Comparison of ENCODE assay signal across 11 cellular contexts in the genomic region with DNA sequence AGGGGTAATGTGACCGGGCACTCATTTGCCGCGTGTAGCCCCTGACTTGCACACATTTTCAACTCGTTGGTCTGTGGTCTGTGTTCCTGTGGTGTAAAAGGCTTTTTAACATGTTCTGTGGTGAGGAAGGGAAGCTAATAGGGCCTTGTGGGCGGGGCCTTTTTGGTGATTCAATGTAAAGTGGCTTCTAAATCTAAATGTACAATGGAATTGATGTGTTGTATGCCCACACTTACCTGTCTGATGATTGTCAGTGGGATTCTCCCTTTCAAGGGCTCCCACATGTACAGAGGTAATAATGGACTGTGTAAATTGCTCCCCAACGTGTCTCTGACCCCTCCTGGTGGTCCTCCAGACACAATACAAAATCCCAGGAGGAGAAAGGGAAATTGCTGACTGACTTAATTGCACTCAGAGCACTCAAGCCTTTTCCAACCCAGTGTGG. TPM values are rescaled to one million over a fixed set of nuclear protein-coding genes. Genes with fewer than 3 reads are reported as not detected.
DNase-seq lines count a peak whose midpoint lies in the region; ATAC-seq and TF ChIP-seq lines count a peak whose summit lies in the region.
"Had no signal": no experiment of that assay in that cellular context is flagged by ENCODE, and none has a peak within 500 bp of the region (broad histone marks: within the 10 kb centered on the region; RNA-seq: fewer than 3 reads in every experiment).

No MANE protein-coding gene starts in this region.

- no peak overlapping the region for H3K4me3 ChIP-seq in retinal pigment epithelial cell (ENCODE audit: low read length)
- H3K4me3 ChIP-seq in aorta (ENCODE audit: low read length in 2 of 2) = no peak overlapping the region
- H3K4me3 ChIP-seq: adrenal gland had no signal

- WGBS in aorta, 2 donors = 81 to 82% methylated on average over 6 of the region's 6 CpGs

- TF ChIP-seq CTCF in retinal pigment epithelial cell (conservative IDR thresholded peaks at IDR 0.05; ENCODE audit: low read depth, low read length) = peak; percentile 22

- ATAC-seq in GM21423 (IDR thresholded peaks at IDR 0.05; ENCODE audit: unreplicated experiment) (no peak), aorta (ENCODE audit: low FRiP score) (no peak)

- H3K27me3 ChIP-seq in aorta (ENCODE audit: control insufficient read depth in 1 of 2, insufficient read depth in 2 of 2, low read length in 1 of 2) = no peaks in the 10 kb centered on the region
- H3K27me3 ChIP-seq: adrenal gland had no signal

- DNase-seq in GF-D8 (lab: John Stamatoyannopoulos, UW) (peak; percentile 39), NCI-H2107 (lab: John Stamatoyannopoulos, UW) (peak; percentile 88), retinal pigment epithelial cell (ENCODE audit: low read depth) (no peak), COLO829 (ENCODE audit: low spot score) (no peak), NCI-H1048 (lab: John Stamatoyannopoulos, UW) (no peak), aorta (no peak)
- DNase-seq in activated naive CD4-positive, alpha-beta T cell treated with Interleukin-2 at 50 U/mL for 16 hours = peak; percentile 26
- DNase-seq: adrenal gland, foreskin melanocyte, naive B cell had no signal

- H3K4me1 ChIP-seq in aorta (ENCODE audit: control insufficient read depth in 1 of 2, insufficient read depth in 2 of 2, low read length in 2 of 2) = no peaks in the 10 kb centered on the region
- H3K4me1 ChIP-seq: adrenal gland had no signal

- peaks cover 2 to 4% of the 10 kb centered on the region in 2 donors for H3K36me3 ChIP-seq in aorta (ENCODE audit: control insufficient read depth in 1 of 2, insufficient read depth in 2 of 2, low read length in 1 of 2)

- no peaks in the 10 kb centered on the region for H3K9me3 ChIP-seq in aorta (ENCODE audit: control insufficient read depth, low read length)
- H3K9me3 ChIP-seq: adrenal gland had no signal

- intact Hi-C loops in aorta (cut with DNase I) = no loop called here

- no peak overlapping the region for H3K27ac ChIP-seq in aorta (ENCODE audit: low read depth in 1 of 2, low read length in 2 of 2)
- H3K27ac ChIP-seq: adrenal gland had no signal

RNA-seq across cellular contexts. Expression of a gene that starts 43.1 kb away (rescaled TPM):
- total RNA-seq in aorta = 10 to 100 TPM; 34.3 to 48.7 TPM
- 10 to 100 TPM; 14.3 to 49.5 TPM for polyA plus RNA-seq in aorta

Comparison
In these comparisons a context has a peak if more than half of its experiments do, and no peak if none do; other contexts are left out.
1. DNase-seq: peak in GF-D8 (single experiment), NCI-H2107 (single experiment) and activated naive CD4-positive, alpha-beta T cell treated with Interleukin-2 at 50 U/mL for 16 hours (single experiment); none in retinal pigment epithelial cell (single experiment), COLO829 (single experiment), NCI-H1048 (single experiment) and aorta (0 of 2).